Comparison of ENCODE assay signal across 18 cellular contexts in genomic region chr7:6158424-6159096, GRCh38. TPM values are rescaled to one million over a fixed set of nuclear protein-coding genes. Genes with fewer than 3 reads are reported as not detected.
DNase-seq lines count a peak whose midpoint lies in the region; TF ChIP-seq lines count a peak whose summit lies in the region.
"Had no signal": no experiment of that assay in that cellular context is flagged by ENCODE, and none has a peak within 500 bp of the region (broad histone marks: within the 10 kb centered on the region; RNA-seq: fewer than 3 reads in every experiment).

No MANE protein-coding gene starts in this region.

- CTCF ChIA-PET in RWPE1 (lab: Yijun Ruan, JAX): no interaction called here

- H3K9me3 Mint-ChIP-seq in chondrocyte (ENCODE audit: low read depth): no peaks in the 10 kb centered on the region
- H3K9me3 Mint-ChIP-seq: activated naive CD8-positive, alpha-beta T cell treated with anti-CD3 and anti-CD28 coated beads, Interleukin-2, amount 10 ng/mL, durations not matched to agents 7 days and 5 days; stimulated activated memory B cell treated with anti-CD40 and anti-IgM and Interleukin-4, amounts not matched to agents 10 μg/mL and 1 μg/mL and 100 μg/mL, for 72 hours had no signal

- peak overlapping the region; percentile 39 for H3K27ac ChIP-seq in RWPE1
- peak overlapping the region; percentile 69 for H3K27ac ChIP-seq in substantia nigra (ENCODE audit: low read depth, low read length, poor library complexity, severe bottlenecking)
- H3K27ac ChIP-seq in prostate gland: no peak overlapping the region
- H3K27ac ChIP-seq: GM23248, ovary, tibial artery had no signal

- peak overlapping the region; percentile 64 for H3K27ac Mint-ChIP-seq in chondrocyte (ENCODE audit: unreplicated experiment)
- H3K27ac Mint-ChIP-seq: activated CD4-positive, alpha-beta T cell treated with anti-CD3 and anti-CD28 coated beads for 36 hours; activated naive CD8-positive, alpha-beta T cell treated with anti-CD3 and anti-CD28 coated beads, Interleukin-2, amount 10 ng/mL, durations not matched to agents 7 days and 5 days; stimulated activated memory B cell treated with anti-CD40 and anti-IgM and Interleukin-4, amounts not matched to agents 10 μg/mL and 1 μg/mL and 100 μg/mL, for 72 hours had no signal

- no peak overlapping the region for H3K4me3 ChIP-seq in prostate gland
- H3K4me3 ChIP-seq: GM23248, ovary, tibial artery had no signal

- H3K4me3 Mint-ChIP-seq in chondrocyte (ENCODE audit: unreplicated experiment): no peak overlapping the region
- H3K4me3 Mint-ChIP-seq: activated CD4-positive, alpha-beta T cell treated with anti-CD3 and anti-CD28 coated beads for 36 hours; activated naive CD8-positive, alpha-beta T cell treated with anti-CD3 and anti-CD28 coated beads, Interleukin-2, amount 10 ng/mL, durations not matched to agents 7 days and 5 days; stimulated activated memory B cell treated with anti-CD40 and anti-IgM and Interleukin-4, amounts not matched to agents 10 μg/mL and 1 μg/mL and 100 μg/mL, for 72 hours had no signal

- H3K27me3 ChIP-seq in prostate gland (replicated peaks; ENCODE audit: insufficient read depth): no peaks in the 10 kb centered on the region
- H3K27me3 ChIP-seq: ovary, tibial artery had no signal

- H3K27me3 Mint-ChIP-seq in chondrocyte (ENCODE audit: low read depth): no peaks in the 10 kb centered on the region
- H3K27me3 Mint-ChIP-seq: activated CD4-positive, alpha-beta T cell treated with anti-CD3 and anti-CD28 coated beads for 36 hours; activated naive CD8-positive, alpha-beta T cell treated with anti-CD3 and anti-CD28 coated beads, Interleukin-2, amount 10 ng/mL, durations not matched to agents 7 days and 5 days; stimulated activated memory B cell treated with anti-CD40 and anti-IgM and Interleukin-4, amounts not matched to agents 10 μg/mL and 1 μg/mL and 100 μg/mL, for 72 hours had no signal

- no peak for TF ChIP-seq CTCF in RWPE1 (conservative IDR thresholded peaks at IDR 0.05; ENCODE audit: low read depth)
- no peak for TF ChIP-seq CTCF in chondrocyte (IDR thresholded peaks at IDR 0.05)
- TF ChIP-seq CTCF in prostate gland (IDR thresholded peaks at IDR 0.05): no peak

- H3K4me1 Mint-ChIP-seq in chondrocyte (ENCODE audit: low read depth): peaks cover 8% of the 10 kb centered on the region
- H3K4me1 Mint-ChIP-seq: stimulated activated memory B cell treated with anti-CD40 and anti-IgM and Interleukin-4, amounts not matched to agents 10 μg/mL and 1 μg/mL and 100 μg/mL, for 72 hours had no signal

- no peak for DNase-seq in RWPE1 (ENCODE audit: low spot score)
- DNase-seq in chondrocyte (ENCODE audit: low spot score): no peak
- peak; percentile 62 for DNase-seq in medulla oblongata (ENCODE audit: extremely low spot score)
- peak in 27 of 49 donors; percentile 14 to 68 (median 38) for DNase-seq in substantia nigra (lab: John Stamatoyannopoulos, UW)
- no peak for DNase-seq in OCI-M2 (lab: John Stamatoyannopoulos, UW; ENCODE audit: unreplicated experiment)
- DNase-seq in NCI-H526 treated with DMSO at 0.1 percent for 48 hours (lab: John Stamatoyannopoulos, UW): no peak
- DNase-seq in prostate gland (ENCODE audit: low spot score): no peak
- DNase-seq: activated CD4-positive, alpha-beta T cell treated with anti-CD3 and anti-CD28 coated beads for 36 hours; activated naive CD8-positive, alpha-beta T cell treated with anti-CD3 and anti-CD28 coated beads, Interleukin-2, amount 10 ng/mL, durations not matched to agents 7 days and 5 days; AML-193; DMS79; GM23248; NCI-H1930; ovary; RPMI8226; SW 1271; tibial artery had no signal

- POLR2A ChIA-PET in RWPE1 (lab: Yijun Ruan, JAX; ENCODE audit: low non-redundant PET): interaction anchor here (0.6 kb wide), 1 partner anchor 116 kb away, joined by 3 read pairs; no protein-coding TSS in a partner anchor

- H3K36me3 Mint-ChIP-seq in chondrocyte (ENCODE audit: low read depth): peaks cover 21% of the 10 kb centered on the region

- H3K9me3 ChIP-seq in prostate gland: no peaks in the 10 kb centered on the region
- H3K9me3 ChIP-seq: ovary, tibial artery had no signal

- no peaks in the 10 kb centered on the region for H3K4me1 ChIP-seq in prostate gland (replicated peaks)

- 87% methylated on average over 29 of the region's 29 CpGs for WGBS in prostate gland

- TF ChIP-seq POLR2A in prostate gland (IDR thresholded peaks at IDR 0.05): no peak

- H3K36me3 ChIP-seq in prostate gland: peaks cover 0 to 18% of the 10 kb centered on the region in 2 donors
- H3K36me3 ChIP-seq: ovary had no signal

- intact Hi-C loops in prostate gland (cut with DNase I): loop anchor here (2.0 to 10.0 kb wide), 3 partner anchors 114 to 276 kb away; partner anchors contain the start of gene CYTH3

RNA-seq across cellular contexts. Expression of gene USP42, which starts 53.8 kb away (rescaled TPM):
- total RNA-seq in chondrocyte (10.8 to 11.9 TPM (median 11.0 TPM) in 3 replicates), prostate gland (10 to 100 TPM in 1 of 2 donors, 1 to 10 TPM in 1; 9.0 to 18.8 TPM)

Comparison
In these comparisons a context has a peak if more than half of its experiments do, and no peak if none do; other contexts are left out.
1. DNase-seq: peak in medulla oblongata (single experiment) and substantia nigra (27 of 49); none in RWPE1 (single experiment), chondrocyte (single experiment), OCI-M2 (single experiment), NCI-H526 treated with DMSO at 0.1 percent for 48 hours (single experiment) and prostate gland (single experiment).
2. H3K27ac ChIP-seq: peak in RWPE1 (single experiment) and substantia nigra (single experiment); none in prostate gland (0 of 2).